Comparison of ENCODE assay signal across 13 cellular contexts in genomic region chr20:3015302-3015701, GRCh38. TPM values are rescaled to one million over a fixed set of nuclear protein-coding genes. Genes with fewer than 3 reads are reported as not detected.
DNase-seq lines count a peak whose midpoint lies in the region; ATAC-seq lines count a peak whose summit lies in the region.
"Not testable (repeated sequence)": the region's sequence is repeated elsewhere in the genome, so short reads cannot be mapped to it uniquely, and the experiment has no call there.
"Had no signal": no experiment of that assay in that cellular context is flagged by ENCODE, and none has a peak within 500 bp of the region (broad histone marks: within the 10 kb centered on the region; RNA-seq: fewer than 3 reads in every experiment).

No MANE protein-coding gene starts in this region.

- not testable (repeated sequence) for ATAC-seq in activated naive CD8-positive, alpha-beta T cell treated with anti-CD3 and anti-CD28 coated beads, Interleukin-2, amount 50 U/mL, for 24 hours; stimulated activated naive B cell treated with anti-CD40 and anti-IgM and Interleukin-4, amounts not matched to agents 10 μg/mL and 1 μg/mL and 100 μg/mL, for 72 hours (replicated peaks)

- H3K27ac Mint-ChIP-seq in activated CD4-positive, alpha-beta memory T cell treated with anti-CD3 and anti-CD28 coated beads for 36 hours: peak overlapping the region; percentile 97
- H3K27ac Mint-ChIP-seq in activated T-helper 1 cell treated with anti-CD3 and anti-CD28 coated beads, Interleukin-12 subunit alpha, Interleukin-12 subunit beta, Interleukin-2, Interleukin-4 antibody, amounts not matched to agents 30 ng/mL and 10 ng/mL and 1 ng/mL, durations not matched to agents 14 hours and 24 hours and 36 hours: peak overlapping the region; percentile 74
- peak overlapping the region; percentile 76 for H3K27ac Mint-ChIP-seq in activated naive CD8-positive, alpha-beta T cell treated with anti-CD3 and anti-CD28 coated beads, Interleukin-2, amount 50 U/mL, for 24 hours
- H3K27ac Mint-ChIP-seq in stimulated activated naive B cell treated with anti-CD40 and anti-IgM and Interleukin-4, amounts not matched to agents 10 μg/mL and 1 μg/mL and 100 μg/mL, for 72 hours: peak overlapping the region; percentile 62

- H3K36me3 Mint-ChIP-seq in activated CD4-positive, alpha-beta memory T cell treated with anti-CD3 and anti-CD28 coated beads for 36 hours: peaks cover 36% of the 10 kb centered on the region
- peaks cover 29% of the 10 kb centered on the region for H3K36me3 Mint-ChIP-seq in activated T-helper 1 cell treated with anti-CD3 and anti-CD28 coated beads, Interleukin-12 subunit alpha, Interleukin-12 subunit beta, Interleukin-2, Interleukin-4 antibody, amounts not matched to agents 30 ng/mL and 10 ng/mL and 1 ng/mL, durations not matched to agents 14 hours and 24 hours and 36 hours (ENCODE audit: low read depth)
- H3K36me3 Mint-ChIP-seq in activated naive CD8-positive, alpha-beta T cell treated with anti-CD3 and anti-CD28 coated beads, Interleukin-2, amount 50 U/mL, for 24 hours (ENCODE audit: low read depth): peaks cover 26% of the 10 kb centered on the region
- peaks cover 26 to 46% of the 10 kb centered on the region in 2 donors for H3K36me3 Mint-ChIP-seq in stimulated activated naive B cell treated with anti-CD40 and anti-IgM and Interleukin-4, amounts not matched to agents 10 μg/mL and 1 μg/mL and 100 μg/mL, for 72 hours

- H3K9me3 Mint-ChIP-seq in activated CD4-positive, alpha-beta memory T cell treated with anti-CD3 and anti-CD28 coated beads for 36 hours; activated T-helper 1 cell treated with anti-CD3 and anti-CD28 coated beads, Interleukin-12 subunit alpha, Interleukin-12 subunit beta, Interleukin-2, Interleukin-4 antibody, amounts not matched to agents 30 ng/mL and 10 ng/mL and 1 ng/mL, durations not matched to agents 14 hours and 24 hours and 36 hours; activated naive CD8-positive, alpha-beta T cell treated with anti-CD3 and anti-CD28 coated beads, Interleukin-2, amount 50 U/mL, for 24 hours; stimulated activated naive B cell treated with anti-CD40 and anti-IgM and Interleukin-4, amounts not matched to agents 10 μg/mL and 1 μg/mL and 100 μg/mL, for 72 hours: not testable (repeated sequence)

- DNase-seq in NCI-H82 (lab: John Stamatoyannopoulos, UW): peak; percentile 43
- DNase-seq in activated CD4-positive, alpha-beta T cell treated with anti-CD3 and anti-CD28 coated beads for 48 hours: peak; percentile 36
- peak; percentile 46 for DNase-seq in activated CD4-positive, alpha-beta memory T cell treated with anti-CD3 and anti-CD28 coated beads for 36 hours
- peak; percentile 23 for DNase-seq in activated T-cell treated with anti-CD3 and anti-CD28 coated beads for 48 hours (ENCODE audit: low read depth)
- DNase-seq in activated T-helper 1 cell treated with anti-CD3 and anti-CD28 coated beads, Interleukin-12 subunit alpha, Interleukin-12 subunit beta, Interleukin-2, Interleukin-4 antibody, amounts not matched to agents 30 ng/mL and 10 ng/mL and 1 ng/mL, durations not matched to agents 14 hours and 24 hours and 36 hours (ENCODE audit: low spot score); activated naive CD8-positive, alpha-beta T cell treated with anti-CD3 and anti-CD28 coated beads, Interleukin-2, amount 50 U/mL, for 24 hours; stimulated activated naive B cell treated with anti-CD40 and anti-IgM and Interleukin-4, amounts not matched to agents 10 μg/mL and 1 μg/mL and 100 μg/mL, for 72 hours: not testable (repeated sequence)
- DNase-seq in stimulated activated CD4-positive, alpha-beta T cell treated with anti-CD3 and anti-CD28 coated beads, Interleukin-15, amount 100 ng/mL, for 24 hours: peak; percentile 23

- H3K4me1 Mint-ChIP-seq in activated CD4-positive, alpha-beta memory T cell treated with anti-CD3 and anti-CD28 coated beads for 36 hours (ENCODE audit: low read depth): peaks cover 73% of the 10 kb centered on the region
- H3K4me1 Mint-ChIP-seq in activated T-helper 1 cell treated with anti-CD3 and anti-CD28 coated beads, Interleukin-12 subunit alpha, Interleukin-12 subunit beta, Interleukin-2, Interleukin-4 antibody, amounts not matched to agents 30 ng/mL and 10 ng/mL and 1 ng/mL, durations not matched to agents 14 hours and 24 hours and 36 hours (ENCODE audit: low read depth): peaks cover 38% of the 10 kb centered on the region
- H3K4me1 Mint-ChIP-seq in activated naive CD8-positive, alpha-beta T cell treated with anti-CD3 and anti-CD28 coated beads, Interleukin-2, amount 50 U/mL, for 24 hours: peaks cover 47% of the 10 kb centered on the region
- H3K4me1 Mint-ChIP-seq in stimulated activated naive B cell treated with anti-CD40 and anti-IgM and Interleukin-4, amounts not matched to agents 10 μg/mL and 1 μg/mL and 100 μg/mL, for 72 hours: not testable (repeated sequence)

- CTCF ChIA-PET in activated CD4-positive, alpha-beta memory T cell treated with anti-CD3 and anti-CD28 coated beads for 36 hours (lab: Charles Lee): interaction anchor here (1.0 to 3.5 kb wide), 4 partner anchors 14 to 102 kb away, joined by 3 to 15 read pairs (median 5); partner anchors contain the start of gene MRPS26

- POLR2A ChIA-PET in activated CD4-positive, alpha-beta memory T cell treated with anti-CD3 and anti-CD28 coated beads for 36 hours (lab: Charles Lee): interaction anchor here (0.7 to 6.1 kb wide), 8 partner anchors 13 to 194 kb away, joined by 3 to 127 read pairs (median 7); partner anchors contain the start of genes ITPA, MRPS26 and PTPRA

- intact Hi-C loops in activated CD4-positive, alpha-beta memory T cell treated with anti-CD3 and anti-CD28 coated beads for 36 hours (cut with micrococcal nuclease): loop anchor here (1.0 kb wide), 1 partner anchor 16 kb away; no protein-coding TSS in a partner anchor
- intact Hi-C loops in activated T-helper 1 cell treated with anti-CD3 and anti-CD28 coated beads, Interleukin-12 subunit alpha, Interleukin-12 subunit beta, Interleukin-2, Interleukin-4 antibody, amounts not matched to agents 30 ng/mL and 10 ng/mL and 1 ng/mL, durations not matched to agents 14 hours and 24 hours and 36 hours (cut with micrococcal nuclease): not testable (repeated sequence)

- not testable (repeated sequence) for H3K27me3 Mint-ChIP-seq in activated CD4-positive, alpha-beta memory T cell treated with anti-CD3 and anti-CD28 coated beads for 36 hours; activated T-helper 1 cell treated with anti-CD3 and anti-CD28 coated beads, Interleukin-12 subunit alpha, Interleukin-12 subunit beta, Interleukin-2, Interleukin-4 antibody, amounts not matched to agents 30 ng/mL and 10 ng/mL and 1 ng/mL, durations not matched to agents 14 hours and 24 hours and 36 hours (ENCODE audit: insufficient read depth); activated naive CD8-positive, alpha-beta T cell treated with anti-CD3 and anti-CD28 coated beads, Interleukin-2, amount 50 U/mL, for 24 hours; stimulated activated naive B cell treated with anti-CD40 and anti-IgM and Interleukin-4, amounts not matched to agents 10 μg/mL and 1 μg/mL and 100 μg/mL, for 72 hours

- not testable (repeated sequence) for H3K4me3 Mint-ChIP-seq in activated CD4-positive, alpha-beta memory T cell treated with anti-CD3 and anti-CD28 coated beads for 36 hours; activated T-helper 1 cell treated with anti-CD3 and anti-CD28 coated beads, Interleukin-12 subunit alpha, Interleukin-12 subunit beta, Interleukin-2, Interleukin-4 antibody, amounts not matched to agents 30 ng/mL and 10 ng/mL and 1 ng/mL, durations not matched to agents 14 hours and 24 hours and 36 hours; activated naive CD8-positive, alpha-beta T cell treated with anti-CD3 and anti-CD28 coated beads, Interleukin-2, amount 50 U/mL, for 24 hours; stimulated activated naive B cell treated with anti-CD40 and anti-IgM and Interleukin-4, amounts not matched to agents 10 μg/mL and 1 μg/mL and 100 μg/mL, for 72 hours

RNA-seq across cellular contexts. Expression of gene GNRH2, which starts 28.1 kb away (rescaled TPM):
- total RNA-seq in activated CD4-positive, alpha-beta memory T cell treated with anti-CD3 and anti-CD28 coated beads for 36 hours: 10 to 100 TPM; 17.3 to 24.0 TPM
- total RNA-seq in activated T-helper 1 cell treated with anti-CD3 and anti-CD28 coated beads, Interleukin-12 subunit alpha, Interleukin-12 subunit beta, Interleukin-2, Interleukin-4 antibody, amounts not matched to agents 30 ng/mL and 10 ng/mL and 1 ng/mL, durations not matched to agents 14 hours and 24 hours and 36 hours: 2.1 and 2.3 TPM in 2 replicates
- total RNA-seq: CD8-positive, alpha-beta T cell; GM23338; HT-29 had no signal

RNA-seq across cellular contexts. Expression of gene MRPS26, which starts 30.6 kb away (rescaled TPM):
- 100 to 1,000 TPM; 155 to 158 TPM for total RNA-seq in activated CD4-positive, alpha-beta memory T cell treated with anti-CD3 and anti-CD28 coated beads for 36 hours
- total RNA-seq in activated T-helper 1 cell treated with anti-CD3 and anti-CD28 coated beads, Interleukin-12 subunit alpha, Interleukin-12 subunit beta, Interleukin-2, Interleukin-4 antibody, amounts not matched to agents 30 ng/mL and 10 ng/mL and 1 ng/mL, durations not matched to agents 14 hours and 24 hours and 36 hours: 106 and 114 TPM in 2 replicates

RNA-seq across cellular contexts. Expression of gene OXT, which starts 56.1 kb away (rescaled TPM):
- total RNA-seq in activated CD4-positive, alpha-beta memory T cell treated with anti-CD3 and anti-CD28 coated beads for 36 hours: 1 to 10 TPM in 1 of 2 experiments, not detected in 1; 1.0 TPM
- not detected in 2 replicates for total RNA-seq in activated T-helper 1 cell treated with anti-CD3 and anti-CD28 coated beads, Interleukin-12 subunit alpha, Interleukin-12 subunit beta, Interleukin-2, Interleukin-4 antibody, amounts not matched to agents 30 ng/mL and 10 ng/mL and 1 ng/mL, durations not matched to agents 14 hours and 24 hours and 36 hours
- total RNA-seq: A673, Calu3, GM23338, HT-29 had no signal
